Comparison of ENCODE assay signal across 15 cellular contexts in the genomic region with DNA sequence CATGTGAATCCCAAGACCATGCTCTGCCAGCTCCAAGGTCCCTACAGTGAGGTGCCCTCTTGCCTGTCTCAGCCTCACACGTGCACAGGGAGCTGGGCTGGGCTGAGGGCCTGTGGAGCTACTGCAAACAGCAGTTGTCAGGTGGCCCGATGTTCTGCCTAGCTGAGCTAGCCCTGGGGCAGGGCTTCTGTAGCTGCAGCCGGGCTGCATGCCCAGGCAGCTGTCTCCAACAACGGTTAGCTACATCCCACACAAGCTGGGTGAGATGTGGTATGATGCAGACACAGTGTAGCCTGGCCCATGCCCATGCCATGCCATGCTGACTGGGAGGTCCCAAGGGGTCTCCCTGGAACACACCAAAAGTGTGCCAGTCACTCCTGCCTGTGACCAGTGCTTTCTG.
DNase-seq lines count a peak whose midpoint lies in the region; ATAC-seq and TF ChIP-seq lines count a peak whose summit lies in the region.
"Had no signal": no experiment of that assay in that cellular context is flagged by ENCODE, and none has a peak within 500 bp of the region (broad histone marks: within the 10 kb centered on the region; RNA-seq: fewer than 3 reads in every experiment).

No MANE protein-coding gene starts in this region.

- no peaks in the 10 kb centered on the region for H3K9me3 ChIP-seq in MG63
- H3K9me3 ChIP-seq: adrenal gland, HAP-1, tibial nerve had no signal

- DNase-seq in MG63 (peak; percentile 64), fibroblast of gingiva (ENCODE audit: low read depth) (peak; percentile 12), occipital lobe (lab: John Stamatoyannopoulos, UW) (peak; percentile 61), NCI-H748 (lab: John Stamatoyannopoulos, UW; ENCODE audit: unreplicated experiment) (no peak), SKM-1 treated with dmso at 0.1 percent for 144 hours (lab: John Stamatoyannopoulos, UW; ENCODE audit: unreplicated experiment) (no peak), NCI-H82 (lab: John Stamatoyannopoulos, UW) (no peak)
- DNase-seq: activated CD4-positive, alpha-beta memory T cell treated with anti-CD3 and anti-CD28 coated beads for 36 hours; glutamatergic neuron; NCI-H187; NCI-H446 treated with DMSO at 0.1 percent for 48 hours; OCI-M1 had no signal

- ATAC-seq in SK-N-SH treated with all-trans-retinoic acid at 6 μM for 48 hours = peak; percentile 27

- no peaks in the 10 kb centered on the region for H3K27me3 ChIP-seq in MG63
- H3K27me3 ChIP-seq: adrenal gland, tibial nerve had no signal

- H3K4me3 ChIP-seq in MG63 = no peak overlapping the region
- H3K4me3 ChIP-seq: adrenal gland, HAP-1, tibial nerve had no signal

- H3K36me3 ChIP-seq in MG63 = peaks cover 93% of the 10 kb centered on the region

TF ChIP-seq in SK-N-SH treated with all-trans-retinoic acid at 6 μM for 48 hours, 23 proteins besides CTCF, POLR2A, EP300 and RAD21:
- TF ChIP-seq BACH2 (CRISPR knock-in tag; IDR thresholded peaks at IDR 0.05; ENCODE audit: borderline replicate concordance) = no peak
- no peak for TF ChIP-seq PPARA (CRISPR knock-in tag; IDR thresholded peaks at IDR 0.05; ENCODE audit: borderline replicate concordance)
- no peak for TF ChIP-seq ZFP30 (CRISPR knock-in tag; IDR thresholded peaks at IDR 0.05)
- TF ChIP-seq, protein P1, sequence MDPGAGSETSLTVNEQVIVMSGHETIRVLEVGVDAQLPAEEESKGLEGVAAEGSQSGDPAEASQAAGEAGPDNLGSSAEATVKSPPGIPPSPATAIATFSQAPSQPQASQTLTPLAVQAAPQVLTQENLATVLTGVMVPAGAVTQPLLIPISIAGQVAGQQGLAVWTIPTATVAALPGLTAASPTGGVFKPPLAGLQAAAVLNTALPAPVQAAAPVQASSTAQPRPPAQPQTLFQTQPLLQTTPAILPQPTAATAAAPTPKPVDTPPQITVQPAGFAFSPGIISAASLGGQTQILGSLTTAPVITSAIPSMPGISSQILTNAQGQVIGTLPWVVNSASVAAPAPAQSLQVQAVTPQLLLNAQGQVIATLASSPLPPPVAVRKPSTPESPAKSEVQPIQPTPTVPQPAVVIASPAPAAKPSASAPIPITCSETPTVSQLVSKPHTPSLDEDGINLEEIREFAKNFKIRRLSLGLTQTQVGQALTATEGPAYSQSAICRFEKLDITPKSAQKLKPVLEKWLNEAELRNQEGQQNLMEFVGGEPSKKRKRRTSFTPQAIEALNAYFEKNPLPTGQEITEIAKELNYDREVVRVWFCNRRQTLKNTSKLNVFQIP (CRISPR knock-in tag; IDR thresholded peaks at IDR 0.05; ENCODE audit: borderline replicate concordance, low read depth) = no peak
- no peak for TF ChIP-seq ZC3H10 (CRISPR knock-in tag; IDR thresholded peaks at IDR 0.05)
- TF ChIP-seq TOX (CRISPR knock-in tag; IDR thresholded peaks at IDR 0.05; ENCODE audit: borderline replicate concordance) = no peak
- TF ChIP-seq, protein P2, sequence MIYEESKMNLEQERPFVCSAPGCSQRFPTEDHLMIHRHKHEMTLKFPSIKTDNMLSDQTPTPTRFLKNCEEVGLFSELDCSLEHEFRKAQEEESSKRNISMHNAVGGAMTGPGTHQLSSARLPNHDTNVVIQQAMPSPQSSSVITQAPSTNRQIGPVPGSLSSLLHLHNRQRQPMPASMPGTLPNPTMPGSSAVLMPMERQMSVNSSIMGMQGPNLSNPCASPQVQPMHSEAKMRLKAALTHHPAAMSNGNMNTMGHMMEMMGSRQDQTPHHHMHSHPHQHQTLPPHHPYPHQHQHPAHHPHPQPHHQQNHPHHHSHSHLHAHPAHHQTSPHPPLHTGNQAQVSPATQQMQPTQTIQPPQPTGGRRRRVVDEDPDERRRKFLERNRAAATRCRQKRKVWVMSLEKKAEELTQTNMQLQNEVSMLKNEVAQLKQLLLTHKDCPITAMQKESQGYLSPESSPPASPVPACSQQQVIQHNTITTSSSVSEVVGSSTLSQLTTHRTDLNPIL (CRISPR knock-in tag; IDR thresholded peaks at IDR 0.05; ENCODE audit: low read depth) = no peak
- TF ChIP-seq, protein P3, sequence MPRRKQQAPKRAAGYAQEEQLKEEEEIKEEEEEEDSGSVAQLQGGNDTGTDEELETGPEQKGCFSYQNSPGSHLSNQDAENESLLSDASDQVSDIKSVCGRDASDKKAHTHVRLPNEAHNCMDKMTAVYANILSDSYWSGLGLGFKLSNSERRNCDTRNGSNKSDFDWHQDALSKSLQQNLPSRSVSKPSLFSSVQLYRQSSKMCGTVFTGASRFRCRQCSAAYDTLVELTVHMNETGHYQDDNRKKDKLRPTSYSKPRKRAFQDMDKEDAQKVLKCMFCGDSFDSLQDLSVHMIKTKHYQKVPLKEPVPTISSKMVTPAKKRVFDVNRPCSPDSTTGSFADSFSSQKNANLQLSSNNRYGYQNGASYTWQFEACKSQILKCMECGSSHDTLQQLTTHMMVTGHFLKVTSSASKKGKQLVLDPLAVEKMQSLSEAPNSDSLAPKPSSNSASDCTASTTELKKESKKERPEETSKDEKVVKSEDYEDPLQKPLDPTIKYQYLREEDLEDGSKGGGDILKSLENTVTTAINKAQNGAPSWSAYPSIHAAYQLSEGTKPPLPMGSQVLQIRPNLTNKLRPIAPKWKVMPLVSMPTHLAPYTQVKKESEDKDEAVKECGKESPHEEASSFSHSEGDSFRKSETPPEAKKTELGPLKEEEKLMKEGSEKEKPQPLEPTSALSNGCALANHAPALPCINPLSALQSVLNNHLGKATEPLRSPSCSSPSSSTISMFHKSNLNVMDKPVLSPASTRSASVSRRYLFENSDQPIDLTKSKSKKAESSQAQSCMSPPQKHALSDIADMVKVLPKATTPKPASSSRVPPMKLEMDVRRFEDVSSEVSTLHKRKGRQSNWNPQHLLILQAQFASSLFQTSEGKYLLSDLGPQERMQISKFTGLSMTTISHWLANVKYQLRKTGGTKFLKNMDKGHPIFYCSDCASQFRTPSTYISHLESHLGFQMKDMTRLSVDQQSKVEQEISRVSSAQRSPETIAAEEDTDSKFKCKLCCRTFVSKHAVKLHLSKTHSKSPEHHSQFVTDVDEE (CRISPR knock-in tag; IDR thresholded peaks at IDR 0.05) = no peak
- TF ChIP-seq, protein P4, sequence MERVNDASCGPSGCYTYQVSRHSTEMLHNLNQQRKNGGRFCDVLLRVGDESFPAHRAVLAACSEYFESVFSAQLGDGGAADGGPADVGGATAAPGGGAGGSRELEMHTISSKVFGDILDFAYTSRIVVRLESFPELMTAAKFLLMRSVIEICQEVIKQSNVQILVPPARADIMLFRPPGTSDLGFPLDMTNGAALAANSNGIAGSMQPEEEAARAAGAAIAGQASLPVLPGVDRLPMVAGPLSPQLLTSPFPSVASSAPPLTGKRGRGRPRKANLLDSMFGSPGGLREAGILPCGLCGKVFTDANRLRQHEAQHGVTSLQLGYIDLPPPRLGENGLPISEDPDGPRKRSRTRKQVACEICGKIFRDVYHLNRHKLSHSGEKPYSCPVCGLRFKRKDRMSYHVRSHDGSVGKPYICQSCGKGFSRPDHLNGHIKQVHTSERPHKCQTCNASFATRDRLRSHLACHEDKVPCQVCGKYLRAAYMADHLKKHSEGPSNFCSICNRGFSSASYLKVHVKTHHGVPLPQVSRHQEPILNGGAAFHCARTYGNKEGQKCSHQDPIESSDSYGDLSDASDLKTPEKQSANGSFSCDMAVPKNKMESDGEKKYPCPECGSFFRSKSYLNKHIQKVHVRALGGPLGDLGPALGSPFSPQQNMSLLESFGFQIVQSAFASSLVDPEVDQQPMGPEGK (CRISPR knock-in tag; IDR thresholded peaks at IDR 0.05; ENCODE audit: borderline replicate concordance) = no peak
- no peak for TF ChIP-seq ZNF8 (CRISPR knock-in tag; IDR thresholded peaks at IDR 0.05)
- TF ChIP-seq ESRRG (CRISPR knock-in tag; IDR thresholded peaks at IDR 0.05) = no peak
- no peak for TF ChIP-seq ISL1 (CRISPR knock-in tag; IDR thresholded peaks at IDR 0.05)
- TF ChIP-seq ZFP3 (CRISPR knock-in tag; IDR thresholded peaks at IDR 0.05) = no peak
- TF ChIP-seq ZNF70 (CRISPR knock-in tag; IDR thresholded peaks at IDR 0.05) = no peak
- TF ChIP-seq, protein P5, sequence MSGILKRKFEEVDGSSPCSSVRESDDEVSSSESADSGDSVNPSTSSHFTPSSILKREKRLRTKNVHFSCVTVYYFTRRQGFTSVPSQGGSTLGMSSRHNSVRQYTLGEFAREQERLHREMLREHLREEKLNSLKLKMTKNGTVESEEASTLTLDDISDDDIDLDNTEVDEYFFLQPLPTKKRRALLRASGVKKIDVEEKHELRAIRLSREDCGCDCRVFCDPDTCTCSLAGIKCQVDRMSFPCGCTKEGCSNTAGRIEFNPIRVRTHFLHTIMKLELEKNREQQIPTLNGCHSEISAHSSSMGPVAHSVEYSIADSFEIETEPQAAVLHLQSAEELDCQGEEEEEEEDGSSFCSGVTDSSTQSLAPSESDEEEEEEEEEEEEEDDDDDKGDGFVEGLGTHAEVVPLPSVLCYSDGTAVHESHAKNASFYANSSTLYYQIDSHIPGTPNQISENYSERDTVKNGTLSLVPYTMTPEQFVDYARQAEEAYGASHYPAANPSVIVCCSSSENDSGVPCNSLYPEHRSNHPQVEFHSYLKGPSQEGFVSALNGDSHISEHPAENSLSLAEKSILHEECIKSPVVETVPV (CRISPR knock-in tag; IDR thresholded peaks at IDR 0.05) = no peak
- no peak for TF ChIP-seq ZNF565 (CRISPR knock-in tag; conservative IDR thresholded peaks at IDR 0.05; ENCODE audit: low read depth)

Comparison
In these comparisons a context has a peak if more than half of its experiments do, and no peak if none do; other contexts are left out.
1. DNase-seq: peak in MG63 (single experiment), fibroblast of gingiva (single experiment) and occipital lobe (single experiment); none in NCI-H748 (single experiment), SKM-1 treated with dmso at 0.1 percent for 144 hours (single experiment) and NCI-H82 (single experiment).